In genomic region chr5:78983601-78984000, GRCh38 we compare ENCODE assay signal across 8 cellular contexts. TPM values are rescaled to one million over a fixed set of nuclear protein-coding genes. Genes with fewer than 3 reads are reported as not detected.
DNase-seq lines count a peak whose midpoint lies in the region; ATAC-seq and TF ChIP-seq lines count a peak whose summit lies in the region.

No MANE protein-coding gene starts in this region.

- peak overlapping the region; percentile 40 for H3K27ac ChIP-seq in CD8-positive, alpha-beta T cell (ENCODE audit: low read depth, low read length)
- no peak overlapping the region for H3K27ac ChIP-seq in neuronal stem cell (replicated peaks; ENCODE audit: low read length)

- TF ChIP-seq CTCF in CD8-positive, alpha-beta T cell (IDR thresholded peaks at IDR 0.05): no peak
- no peak for TF ChIP-seq CTCF in LNCaP clone FGC (IDR thresholded peaks at IDR 0.05; ENCODE audit: control insufficient read depth, extremely low read depth, insufficient read depth)

- peak overlapping the region; percentile 100 for H2AFZ ChIP-seq in neuronal stem cell (ENCODE audit: low read length)

- H3K23ac ChIP-seq in neuronal stem cell (ENCODE audit: low read depth, low read length, poor library complexity): no peak overlapping the region

- DNase-seq in CD8-positive, alpha-beta T cell: no peak
- DNase-seq in LNCaP clone FGC (ENCODE audit: low read depth) (no peak), dermis blood vessel endothelial cell (peak; percentile 8), neuronal stem cell (ENCODE audit: low spot score) (no peak), nucleus accumbens (lab: John Stamatoyannopoulos, UW) (no peak), HEK293T (ENCODE audit: extremely low spot score) (no peak)

- intact Hi-C loops in CD8-positive, alpha-beta T cell (cut with DNase I, micrococcal nuclease): loop anchor here (5.0 to 10.0 kb wide), 6 partner anchors 621 to 1669 kb away; partner anchors contain the start of genes WDR41 (in 2 of the 2), AP3B1 (in 1 of the 2), DHFR (in 1 of the 2) and MSH3 (in 1 of the 2)

- H3K4ac ChIP-seq in neuronal stem cell (ENCODE audit: low read length): no peak overlapping the region

- H3K4me3 Mint-ChIP-seq in CD8-positive, alpha-beta T cell: peak overlapping the region; percentile 94

- H3K27ac Mint-ChIP-seq in CD8-positive, alpha-beta T cell: peak overlapping the region; percentile 92

- H3K79me1 ChIP-seq in neuronal stem cell (ENCODE audit: low read depth, low read length): no peaks in the 10 kb centered on the region

- no peak overlapping the region for H2BK5ac ChIP-seq in neuronal stem cell (ENCODE audit: low read length)

- peak overlapping the region; percentile 54 for H3K4me3 ChIP-seq in CD8-positive, alpha-beta T cell (ENCODE audit: low read depth, low read length)
- H3K4me3 ChIP-seq in LNCaP clone FGC (ENCODE audit: low read depth, low read length): peak overlapping the region; percentile 51
- H3K4me3 ChIP-seq in neuronal stem cell (ENCODE audit: low read length in 2 of 2): peak overlapping the region in 1 of 2 donors; percentile 81

- peak overlapping the region; percentile 68 for H3K4me2 ChIP-seq in neuronal stem cell (ENCODE audit: insufficient read depth, low read length, poor library complexity, severe bottlenecking)

- H2AK5ac ChIP-seq in neuronal stem cell (ENCODE audit: low read depth, low read length): no peak overlapping the region

- CTCF ChIA-PET in CD8-positive, alpha-beta T cell (lab: Charles Lee): interaction anchor here (0.7 to 4.1 kb wide), 7 partner anchors 9 to 479 kb away, joined by 3 to 25 read pairs (median 5); no protein-coding TSS in a partner anchor
- CTCF ChIA-PET in HEK293T (lab: Yijun Ruan, JAX): interaction anchor here (1.0 to 1.6 kb wide), 2 partner anchors 37 to 84 kb away, joined by 3 to 9 read pairs; no protein-coding TSS in a partner anchor

- H3K9me3 ChIP-seq in CD8-positive, alpha-beta T cell (ENCODE audit: low read length): no peaks in the 10 kb centered on the region
- H3K9me3 ChIP-seq in neuronal stem cell (replicated peaks in 1 of 2; ENCODE audit: control insufficient read depth in 2 of 2, insufficient read depth in 1 of 2, low read depth in 1 of 2, low read length in 2 of 2): peaks cover 0 to 2% of the 10 kb centered on the region in 2 donors

- H3K27me3 ChIP-seq in CD8-positive, alpha-beta T cell (ENCODE audit: insufficient read depth, low read length): no peaks in the 10 kb centered on the region
- H3K27me3 ChIP-seq in neuronal stem cell (ENCODE audit: control insufficient read depth in 3 of 3, insufficient read depth in 3 of 3, low read depth in 1 of 3, low read length in 3 of 3): no peaks in the 10 kb centered on the region

- no CpG with 5 or more reads among the region's 5 CpGs for WGBS in neuronal stem cell (ENCODE audit: extremely low coverage in 2 of 2, insufficient read length in 2 of 2, insufficient replicate concordance in 1 of 2), 2 donors

- H3K4me1 Mint-ChIP-seq in CD8-positive, alpha-beta T cell (ENCODE audit: low read depth): peaks cover 28% of the 10 kb centered on the region

- ATAC-seq in CD8-positive, alpha-beta T cell: no peak
- ATAC-seq in GM19395 (IDR thresholded peaks at IDR 0.05; ENCODE audit: unreplicated experiment) (no peak), HG02642 (IDR thresholded peaks at IDR 0.05; ENCODE audit: poor library complexity, unreplicated experiment) (no peak)

- no peak overlapping the region for H2BK12ac ChIP-seq in neuronal stem cell (ENCODE audit: low read length)

- H3K9me3 Mint-ChIP-seq in CD8-positive, alpha-beta T cell: no peaks in the 10 kb centered on the region

- no peak overlapping the region for H3K18ac ChIP-seq in neuronal stem cell (ENCODE audit: low read length)

- H3K36me3 Mint-ChIP-seq in CD8-positive, alpha-beta T cell: peaks cover 8% of the 10 kb centered on the region

- no peak overlapping the region for H4K8ac ChIP-seq in neuronal stem cell (ENCODE audit: low read depth, low read length)

- no peak overlapping the region for H2BK120ac ChIP-seq in neuronal stem cell (ENCODE audit: low read depth, low read length)

- H3K36me3 ChIP-seq in CD8-positive, alpha-beta T cell (ENCODE audit: insufficient read depth, low read length): no peaks in the 10 kb centered on the region
- H3K36me3 ChIP-seq in neuronal stem cell (replicated peaks in 1 of 2; ENCODE audit: control insufficient read depth in 2 of 2, insufficient read depth in 2 of 2, low read length in 2 of 2): no peaks in the 10 kb centered on the region

- POLR2A ChIA-PET in CD8-positive, alpha-beta T cell (lab: Charles Lee): interaction anchor here (0.9 to 3.1 kb wide), 3 partner anchors 11 to 623 kb away, joined by 3 to 15 read pairs (median 9); partner anchors contain the start of gene SCAMP1
- POLR2A ChIA-PET in HEK293T (lab: Yijun Ruan, JAX): interaction anchor here (1.0 to 2.7 kb wide), 11 partner anchors 8 to 347 kb away, joined by 3 to 29 read pairs (median 4); no protein-coding TSS in a partner anchor

- H3K9ac ChIP-seq in neuronal stem cell (ENCODE audit: low read depth, low read length, poor library complexity): no peak overlapping the region

- H2BK15ac ChIP-seq in neuronal stem cell (ENCODE audit: low read length): no peak overlapping the region

- H3K14ac ChIP-seq in neuronal stem cell (ENCODE audit: low read length): no peak overlapping the region

- no peaks in the 10 kb centered on the region for H3K27me3 Mint-ChIP-seq in CD8-positive, alpha-beta T cell (ENCODE audit: low read depth)

- peaks cover 14% of the 10 kb centered on the region for H3K4me1 ChIP-seq in CD8-positive, alpha-beta T cell (ENCODE audit: insufficient read depth, low read length)
- peaks cover 10 to 14% of the 10 kb centered on the region in 2 donors for H3K4me1 ChIP-seq in neuronal stem cell (ENCODE audit: control insufficient read depth in 2 of 2, insufficient read depth in 1 of 2, low read depth in 1 of 2, low read length in 2 of 2)

- no peak overlapping the region for H4K91ac ChIP-seq in neuronal stem cell (ENCODE audit: low read depth, low read length, poor library complexity)

TF ChIP-seq in HEK293T, 16 proteins besides CTCF, POLR2A, EP300 and RAD21:
- TF ChIP-seq TARDBP (IDR thresholded peaks at IDR 0.05) (no peak), ELF4 (IDR thresholded peaks at IDR 0.05) (no peak), HDGF (IDR thresholded peaks at IDR 0.05; ENCODE audit: borderline replicate concordance) (no peak), NFRKB (IDR thresholded peaks at IDR 0.05) (no peak), FOXM1 (IDR thresholded peaks at IDR 0.05; ENCODE audit: borderline replicate concordance) (no peak), CTBP1 (IDR thresholded peaks at IDR 0.05; ENCODE audit: borderline replicate concordance) (no peak)

RNA-seq across cellular contexts. Expression of gene ARSB, which starts 1.5 kb away (rescaled TPM):
- total RNA-seq in CD8-positive, alpha-beta T cell: 1 to 10 TPM; 4.6 to 4.8 TPM
- 15.7 and 17.9 TPM in 2 replicates for total RNA-seq in dermis blood vessel endothelial cell
- 11.9 TPM for polyA plus RNA-seq in neuronal stem cell (2013, experiment 1 of 2)
- 12.5 TPM for polyA plus RNA-seq in neuronal stem cell (2013, experiment 2 of 2)
